ENCODE assay signal across 1 cellular context in genomic region chr7:142711722-142712616, GRCh38.
TF ChIP-seq lines count a peak whose summit lies in the region.

No MANE protein-coding gene starts in this region.

TF ChIP-seq in HepG2, 621 proteins besides CTCF, POLR2A, EP300 and RAD21 (continued from another document):
- TF ChIP-seq DMTF1 (CRISPR knock-in tag; IDR thresholded peaks at IDR 0.05), result no peak
- TF ChIP-seq FOXJ3 (CRISPR knock-in tag; IDR thresholded peaks at IDR 0.05; ENCODE audit: borderline replicate concordance), result no peak
- TF ChIP-seq REXO4 (CRISPR knock-in tag; IDR thresholded peaks at IDR 0.05; ENCODE audit: borderline replicate concordance), result no peak
- no peak for TF ChIP-seq ZNF670 (CRISPR knock-in tag; IDR thresholded peaks at IDR 0.05; ENCODE audit: borderline replicate concordance)
- TF ChIP-seq HHEX (CRISPR knock-in tag; IDR thresholded peaks at IDR 0.05), result no peak
- TF ChIP-seq ZNF136 (CRISPR knock-in tag; IDR thresholded peaks at IDR 0.05; ENCODE audit: low read depth), result no peak
